9 cellular contexts compared by ENCODE assay signal in genomic region chr7:134690016-134690415, GRCh38. TPM values are rescaled to one million over a fixed set of nuclear protein-coding genes. Genes with fewer than 3 reads are reported as not detected.
DNase-seq lines count a peak whose midpoint lies in the region; ATAC-seq and TF ChIP-seq lines count a peak whose summit lies in the region.
"Had no signal": no experiment of that assay in that cellular context is flagged by ENCODE, and none has a peak within 500 bp of the region (broad histone marks: within the 10 kb centered on the region; RNA-seq: fewer than 3 reads in every experiment).

No MANE protein-coding gene starts in this region.

- no peak overlapping the region for H3K27ac ChIP-seq in C4-2B

- TF ChIP-seq CTCF in C4-2B (conservative IDR thresholded peaks at IDR 0.05): peak; percentile 70
- TF ChIP-seq CTCF in omental fat pad (IDR thresholded peaks at IDR 0.05): no peak

- peak; percentile 17 for DNase-seq in NCI-H2227 (lab: John Stamatoyannopoulos, UW; ENCODE audit: unreplicated experiment)
- DNase-seq in epidermal melanocyte (ENCODE audit: insufficient read length, low spot score): peak; percentile 59
- no peak for DNase-seq in omental fat pad (ENCODE audit: low spot score)
- DNase-seq in iPS-NIHi11 (ENCODE audit: low spot score): no peak
- DNase-seq in T1000 (lab: John Stamatoyannopoulos, UW): no peak
- no peak for DNase-seq in cortex of kidney (lab: John Stamatoyannopoulos, UW)
- DNase-seq: stimulated activated naive B cell treated with anti-CD40 and anti-IgM and Interleukin-4, amounts not matched to agents 10 μg/mL and 1 μg/mL and 100 μg/mL, for 72 hours had no signal

- ATAC-seq in omental fat pad (ENCODE audit: low FRiP score) (peak; percentile 47), esophagus mucosa (no peak)

RNA-seq across cellular contexts. Expression of gene BPGM, which starts 43.4 kb away (rescaled TPM):
- total RNA-seq in omental fat pad: 10 to 100 TPM in 3 of 4 donors, 1 to 10 TPM in 1; 6.6 to 20.0 (median 13.5) TPM
- 8.9 TPM for total RNA-seq in esophagus mucosa

Comparison
In these comparisons a context has a peak if more than half of its experiments do, and no peak if none do; other contexts are left out.
1. DNase-seq: peak in NCI-H2227 (single experiment) and epidermal melanocyte (single experiment); none in omental fat pad (single experiment), iPS-NIHi11 (single experiment), T1000 (single experiment) and cortex of kidney (single experiment).